38 cellular contexts compared by ENCODE assay signal in the genomic region with DNA sequence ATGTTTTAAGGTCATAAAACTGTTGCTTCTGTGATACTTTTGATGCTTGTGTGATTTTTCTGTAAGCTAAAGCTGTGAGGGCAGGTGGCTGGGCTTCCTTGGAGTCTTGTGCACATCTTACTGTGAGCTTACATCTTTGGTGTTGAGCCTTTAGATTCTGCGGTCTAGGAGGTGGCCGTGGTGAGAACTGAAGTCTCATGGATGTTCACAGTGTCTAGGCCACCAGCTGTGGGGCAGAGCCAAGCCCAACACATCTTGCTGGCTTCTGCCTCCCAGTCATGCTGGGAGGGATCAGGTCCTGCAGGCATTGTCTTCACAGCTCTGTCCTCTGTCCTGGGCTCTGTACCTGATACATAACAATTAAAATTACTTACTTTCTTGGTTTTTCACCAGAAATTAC.
DNase-seq lines count a peak whose midpoint lies in the region; ATAC-seq, FAIRE-seq and TF ChIP-seq lines count a peak whose summit lies in the region.
"Had no signal": no experiment of that assay in that cellular context is flagged by ENCODE, and none has a peak within 500 bp of the region (broad histone marks: within the 10 kb centered on the region; RNA-seq: fewer than 3 reads in every experiment).

No MANE protein-coding gene starts in this region.

- H2AFZ ChIP-seq in astrocyte (ENCODE audit: low read depth, low read length) = no peak overlapping the region

- H3K27me3 Mint-ChIP-seq in astrocyte (ENCODE audit: low read depth, unreplicated experiment) = no peaks in the 10 kb centered on the region
- H3K27me3 Mint-ChIP-seq: activated naive CD8-positive, alpha-beta T cell treated with anti-CD3 and anti-CD28 coated beads for 36 hours; memory B cell; naive B cell had no signal

- H3K4me2 ChIP-seq in astrocyte (ENCODE audit: low read length) = peak overlapping the region; percentile 73
- H3K4me2 ChIP-seq in mesendoderm (ENCODE audit: low read length) = no peak overlapping the region
- H3K4me2 ChIP-seq: GM23338 had no signal

- no peak overlapping the region for H2BK120ac ChIP-seq in mesendoderm (ENCODE audit: low read depth, low read length)

- no peak overlapping the region for H3K4ac ChIP-seq in mesendoderm (ENCODE audit: low read depth, low read length)

- DNase-seq in Right ventricle myocardium inferior (ENCODE audit: missing footprints) = peak; percentile 25
- no peak for DNase-seq in left ventricle myocardium superior
- no peak for DNase-seq in astrocyte (ENCODE audit: low read depth)
- DNase-seq in mesendoderm = no peak
- DNase-seq in midbrain (lab: John Stamatoyannopoulos, UW) = no peak
- DNase-seq in AG08396 (ENCODE audit: low spot score) = no peak
- DNase-seq in NCI-H345 treated with DMSO at 0.1 percent for 48 hours (lab: John Stamatoyannopoulos, UW; ENCODE audit: unreplicated experiment) = no peak
- DNase-seq in ureter (ENCODE audit: low spot score) = no peak
- DNase-seq: activated B cell treated with CpG ODN at 0.5 μM for 24 hours; activated CD4-positive, alpha-beta T cell treated with anti-CD3 and anti-CD28 coated beads, Interleukin-2, amount 50 U/mL, for 1 hour; activated gamma-delta T cell; activated naive CD8-positive, alpha-beta T cell treated with anti-CD3 and anti-CD28 coated beads for 36 hours; activated T-cell treated with anti-CD3 and anti-CD28 coated beads, Interleukin-2, amount 50 U/mL, for 4 hours; AML-193; anterior cingulate cortex; Calu3; CD4-positive, CD25-positive, alpha-beta regulatory T cell; colonic mucosa; DMS79 treated with DMSO at 0.1 percent for 48 hours; effector CD4-positive, alpha-beta T cell; Kasumi-1; naive B cell; NCI-H1436 treated with DMSO at 0.1 percent for 48 hours; NCI-H226; nucleus accumbens; right lobe of liver; stimulated activated CD4-positive, alpha-beta T cell treated with anti-CD3 and anti-CD28 coated beads, Interleukin-12 subunit alpha, Interleukin-12 subunit beta, amount 100 ng/mL, for 4 hours; stimulated activated CD4-positive, alpha-beta T cell treated with anti-CD3 and anti-CD28 coated beads, Interleukin-4, amount 100 ng/mL, for 1 hour; T1000 had no signal

- no peak overlapping the region for H4K5ac ChIP-seq in mesendoderm (ENCODE audit: low read length)

- no peak overlapping the region for H2BK5ac ChIP-seq in mesendoderm (ENCODE audit: low read length)

- H3K79me2 ChIP-seq in astrocyte (ENCODE audit: insufficient read depth, low read length) (no peaks in the 10 kb centered on the region), mesendoderm (ENCODE audit: control insufficient read depth, insufficient read depth, low read length) (no peaks in the 10 kb centered on the region)

- no CpG with 5 or more reads among the region's 2 CpGs for WGBS in mesendoderm (ENCODE audit: extremely low coverage, insufficient coverage, low lambda C conversion rate)

- H4K20me1 ChIP-seq in astrocyte (ENCODE audit: insufficient read depth, low read length) = no peaks in the 10 kb centered on the region

- no peak overlapping the region for H3K27ac ChIP-seq in astrocyte (ENCODE audit: low read depth, low read length)
- H3K27ac ChIP-seq in mesendoderm (ENCODE audit: low read depth, low read length) = no peak overlapping the region
- H3K27ac ChIP-seq: 22Rv1, cardiac muscle cell, colonic mucosa, HL-60, prostate gland, tibial nerve had no signal

- no peak overlapping the region for H3K18ac ChIP-seq in mesendoderm (ENCODE audit: low read length)

- TF ChIP-seq CTCF in astrocyte (IDR thresholded peaks at IDR 0.05; ENCODE audit: insufficient read depth, low read depth, low read length) = no peak

- H2BK15ac ChIP-seq in mesendoderm (replicated peaks; ENCODE audit: low read depth) = no peak overlapping the region

- no peak overlapping the region for H3K4me3 ChIP-seq in astrocyte (ENCODE audit: insufficient read depth, low read depth, low read length)
- H3K4me3 ChIP-seq in mesendoderm (ENCODE audit: low read length) = no peak overlapping the region
- H3K4me3 ChIP-seq: cardiac muscle cell, colonic mucosa, GM23338, prostate gland, right lobe of liver, tibial nerve had no signal

- H3K56ac ChIP-seq in mesendoderm (ENCODE audit: low read length) = no peak overlapping the region

- no peak overlapping the region for H4K8ac ChIP-seq in mesendoderm (ENCODE audit: low read depth, low read length)

- no peaks in the 10 kb centered on the region for H3K79me1 ChIP-seq in mesendoderm (ENCODE audit: low read length)

- no peak for FAIRE-seq in astrocyte (lab: Jason Lieb, UNC)
- FAIRE-seq: RCC 7860 had no signal

- intact Hi-C loops in Right ventricle myocardium inferior (cut with DNase I) = no loop called here
- intact Hi-C loops in left ventricle myocardium superior (cut with micrococcal nuclease) = no loop called here

- H3K27me3 ChIP-seq in astrocyte (ENCODE audit: insufficient read depth, low read length) (no peaks in the 10 kb centered on the region), mesendoderm (ENCODE audit: insufficient read depth, low read length, poor library complexity) (no peaks in the 10 kb centered on the region)
- H3K27me3 ChIP-seq: cardiac muscle cell, colonic mucosa, right lobe of liver, tibial nerve had no signal

- no peaks in the 10 kb centered on the region for H3K9me3 ChIP-seq in astrocyte (ENCODE audit: insufficient read depth, low read depth, low read length)
- H3K9me3 ChIP-seq: colonic mucosa, prostate gland, right lobe of liver, tibial nerve had no signal

- no peak for ATAC-seq in Right ventricle myocardium inferior
- no peak for ATAC-seq in left ventricle myocardium superior
- ATAC-seq: activated T-cell treated with anti-CD3 and anti-CD28 coated beads, Interleukin-2, amount 50 U/mL, for 4 hours; GM23338; left lobe of liver; right lobe of liver had no signal

- H3K27ac Mint-ChIP-seq in astrocyte (ENCODE audit: unreplicated experiment) = no peak overlapping the region
- H3K27ac Mint-ChIP-seq: activated B cell treated with CpG ODN at 0.5 μM for 24 hours; activated naive CD8-positive, alpha-beta T cell treated with anti-CD3 and anti-CD28 coated beads for 36 hours; CD4-positive, CD25-positive, alpha-beta regulatory T cell; GM23338; memory B cell; naive B cell had no signal

- H3K36me3 Mint-ChIP-seq in astrocyte (ENCODE audit: low read depth, unreplicated experiment) = no peaks in the 10 kb centered on the region
- H3K36me3 Mint-ChIP-seq: activated naive CD8-positive, alpha-beta T cell treated with anti-CD3 and anti-CD28 coated beads for 36 hours; CD4-positive, CD25-positive, alpha-beta regulatory T cell; memory B cell; naive B cell had no signal

- H3K9me3 Mint-ChIP-seq in astrocyte (ENCODE audit: unreplicated experiment) = peaks cover 3% of the 10 kb centered on the region
- H3K9me3 Mint-ChIP-seq: activated B cell treated with CpG ODN at 0.5 μM for 24 hours; activated naive CD8-positive, alpha-beta T cell treated with anti-CD3 and anti-CD28 coated beads for 36 hours; activated T-cell treated with anti-CD3 and anti-CD28 coated beads, Interleukin-2, amount 50 U/mL, for 4 hours; CD4-positive, CD25-positive, alpha-beta regulatory T cell; memory B cell; naive B cell had no signal

- H2AK5ac ChIP-seq in mesendoderm (ENCODE audit: low read length) = peak overlapping the region; percentile 90

- H3K36me3 ChIP-seq in astrocyte (ENCODE audit: insufficient read depth, low read length) (no peaks in the 10 kb centered on the region), mesendoderm (ENCODE audit: control insufficient read depth, insufficient read depth, low read length) (no peaks in the 10 kb centered on the region)
- H3K36me3 ChIP-seq: cardiac muscle cell, colonic mucosa, prostate gland, right lobe of liver, tibial nerve had no signal

- peaks cover 27% of the 10 kb centered on the region for H3K4me1 ChIP-seq in astrocyte (ENCODE audit: insufficient read depth, low read length)
- H3K4me1 ChIP-seq in mesendoderm (ENCODE audit: control insufficient read depth, low read depth, low read length) = peaks cover 9% of the 10 kb centered on the region
- H3K4me1 ChIP-seq: colonic mucosa, prostate gland, tibial nerve had no signal

- H3K4me3 Mint-ChIP-seq in astrocyte (ENCODE audit: unreplicated experiment) = no peak overlapping the region
- H3K4me3 Mint-ChIP-seq: activated B cell treated with CpG ODN at 0.5 μM for 24 hours; activated naive CD8-positive, alpha-beta T cell treated with anti-CD3 and anti-CD28 coated beads for 36 hours; activated T-cell treated with anti-CD3 and anti-CD28 coated beads, Interleukin-2, amount 50 U/mL, for 4 hours; CD4-positive, CD25-positive, alpha-beta regulatory T cell; GM23338; memory B cell; naive B cell had no signal

- peak overlapping the region; percentile 71 for H3K9ac ChIP-seq in astrocyte (ENCODE audit: low read length)
- H3K9ac ChIP-seq in mesendoderm (ENCODE audit: low read length) = no peak overlapping the region

- no peak overlapping the region for H3K23ac ChIP-seq in mesendoderm (ENCODE audit: low read length)

- H3K4me1 Mint-ChIP-seq in astrocyte (ENCODE audit: low read depth, unreplicated experiment) = peaks cover 22% of the 10 kb centered on the region
- H3K4me1 Mint-ChIP-seq: activated B cell treated with CpG ODN at 0.5 μM for 24 hours; activated naive CD8-positive, alpha-beta T cell treated with anti-CD3 and anti-CD28 coated beads for 36 hours; CD4-positive, CD25-positive, alpha-beta regulatory T cell; memory B cell; naive B cell had no signal
